Comparison of ENCODE assay signal across 8 cellular contexts in genomic region chr19:12806242-12807131, GRCh38. TPM values are rescaled to one million over a fixed set of nuclear protein-coding genes. Genes with fewer than 3 reads are reported as not detected.
DNase-seq lines count a peak whose midpoint lies in the region; ATAC-seq and TF ChIP-seq lines count a peak whose summit lies in the region.

RNASEH2A (plus strand) TSS chr19:12806584; CDS start chr19:12806674, 90 bp downstream.

- no peaks in the 10 kb centered on the region for H4K20me1 ChIP-seq in BLaER1 treated with 17β-estradiol and CSF1 and Interleukin-3, amounts not matched to agents 10 nM and 100 nM

- peaks cover 6% of the 10 kb centered on the region for H3K27me3 Mint-ChIP-seq in endodermal cell (ENCODE audit: insufficient read depth)

- H3K27me3 ChIP-seq in BLaER1 treated with 17β-estradiol and CSF1 and Interleukin-3, amounts not matched to agents 10 nM and 100 nM: no peaks in the 10 kb centered on the region
- H3K27me3 ChIP-seq in endodermal cell (ENCODE audit: control insufficient read depth, insufficient read depth, low read length, poor library complexity, severe bottlenecking): no peaks in the 10 kb centered on the region

- peak within 1 kb of the TSS; percentile 23 to 85 (median 76); a peak in 21 of 22 replicates for H3K27ac ChIP-seq in BLaER1 treated with 17β-estradiol and CSF1 and Interleukin-3, amounts not matched to agents 10 nM and 100 nM
- H3K27ac ChIP-seq in endodermal cell (ENCODE audit: low read depth, low read length): no peak within 1 kb of the TSS

- H3K27ac Mint-ChIP-seq in endodermal cell: peak within 1 kb of the TSS; percentile 95

- ATAC-seq in GM19328 (IDR thresholded peaks at IDR 0.05; ENCODE audit: unreplicated experiment): peak; percentile 77

- H3K4me3 ChIP-seq in BLaER1 treated with 17β-estradiol and CSF1 and Interleukin-3, amounts not matched to agents 10 nM and 100 nM: peak within 1 kb of the TSS; percentile 60 to 83 (median 70)
- H3K4me3 ChIP-seq in endodermal cell (ENCODE audit: low read length): peak within 1 kb of the TSS; percentile 90

- no peak for TF ChIP-seq CTCF in endodermal cell (conservative IDR thresholded peaks at IDR 0.05)

- H3K9me3 Mint-ChIP-seq in endodermal cell: no peaks in the 10 kb centered on the region

- peaks cover 13% of the 10 kb centered on the region for H3K4me1 Mint-ChIP-seq in endodermal cell

- peaks cover 0 to 43% (median 37%) of the 10 kb centered on the region in 11 experiments; a peak in 18 of 22 replicates for H3K36me3 ChIP-seq in BLaER1 treated with 17β-estradiol and CSF1 and Interleukin-3, amounts not matched to agents 10 nM and 100 nM
- H3K36me3 ChIP-seq in endodermal cell (ENCODE audit: control insufficient read depth, insufficient read depth, low read length): peaks cover 13% of the 10 kb centered on the region

- peaks cover 17 to 50% (median 37%) of the 10 kb centered on the region in 10 experiments for H3K4me1 ChIP-seq in BLaER1 treated with 17β-estradiol and CSF1 and Interleukin-3, amounts not matched to agents 10 nM and 100 nM
- H3K4me1 ChIP-seq in endodermal cell (ENCODE audit: control insufficient read depth, insufficient read depth, low read length): peaks cover 6% of the 10 kb centered on the region

- peaks cover 19% of the 10 kb centered on the region for H3K36me3 Mint-ChIP-seq in endodermal cell (ENCODE audit: low read depth)

- WGBS in endodermal cell (ENCODE audit: insufficient coverage in 1 of 2, insufficient read length in 1 of 2), 2 experiments: 0 to 5% methylated on average over 36 to 68 of the region's 68 CpGs

- no peaks in the 10 kb centered on the region for H3K9me3 ChIP-seq in BLaER1 treated with 17β-estradiol and CSF1 and Interleukin-3, amounts not matched to agents 10 nM and 100 nM (replicated peaks in 1 of 11)
- no peaks in the 10 kb centered on the region for H3K9me3 ChIP-seq in endodermal cell (ENCODE audit: control insufficient read depth, low read length)

- peak within 1 kb of the TSS; percentile 93 to 99 (median 98) for H3K4me2 ChIP-seq in BLaER1 treated with 17β-estradiol and CSF1 and Interleukin-3, amounts not matched to agents 10 nM and 100 nM

- H3K9ac ChIP-seq in BLaER1 treated with 17β-estradiol and CSF1 and Interleukin-3, amounts not matched to agents 10 nM and 100 nM: peak within 1 kb of the TSS; percentile 72 to 88 (median 85)
- peak within 1 kb of the TSS; percentile 16 for H3K9ac ChIP-seq in endodermal cell (ENCODE audit: extremely low read depth, low read length, poor library complexity, severe bottlenecking)

- peak; percentile 94 for DNase-seq in HPDE6-E6E7 (ENCODE audit: extremely low spot score)
- peak; percentile 91 for DNase-seq in NOMO-1 (lab: John Stamatoyannopoulos, UW; ENCODE audit: unreplicated experiment in 2 of 2)
- DNase-seq in activated CD8-positive, alpha-beta memory T cell treated with anti-CD3 and anti-CD28 coated beads for 48 hours (ENCODE audit: low read depth in 2 of 3, low spot score in 2 of 3): peak in 2 of 3 experiments; percentile 62 to 76
- DNase-seq in endodermal cell: peak; percentile 96
- DNase-seq in mesenteric fat pad (ENCODE audit: low spot score): peak; percentile 97
- peak; percentile 64 for DNase-seq in stimulated activated CD8-positive, alpha-beta memory T cell treated with anti-CD3 and anti-CD28 coated beads, Interleukin-15, amount 100 ng/mL, for 1 hour (ENCODE audit: low read depth)

- peak within 1 kb of the TSS; percentile 88 for H3K4me3 Mint-ChIP-seq in endodermal cell

RNA-seq across cellular contexts. Expression of gene RNASEH2A, which starts in this region (rescaled TPM):
- total RNA-seq in endodermal cell (10 to 100 TPM; 51.0 to 97.1 TPM), mesenteric fat pad (2.7 TPM)
- polyA plus RNA-seq in endodermal cell (2013, experiment 1 of 2): 68.6 TPM
- 58.0 TPM for polyA plus RNA-seq in endodermal cell (2013, experiment 2 of 2)

Comparison
In these comparisons a context has a peak if more than half of its experiments do, and no peak if none do; other contexts are left out.
1. RNA of gene RNASEH2A (total RNA-seq): 51.0 to 97.1 TPM in endodermal cell; 2.7 TPM in mesenteric fat pad (single experiment); every median in the first group is over 10 times any median in the second.
2. Peak in every context shown above with its lines, with median percentiles within 50 percentile points of each other: DNase-seq.